27 cellular contexts compared by ENCODE assay signal in the genomic region with DNA sequence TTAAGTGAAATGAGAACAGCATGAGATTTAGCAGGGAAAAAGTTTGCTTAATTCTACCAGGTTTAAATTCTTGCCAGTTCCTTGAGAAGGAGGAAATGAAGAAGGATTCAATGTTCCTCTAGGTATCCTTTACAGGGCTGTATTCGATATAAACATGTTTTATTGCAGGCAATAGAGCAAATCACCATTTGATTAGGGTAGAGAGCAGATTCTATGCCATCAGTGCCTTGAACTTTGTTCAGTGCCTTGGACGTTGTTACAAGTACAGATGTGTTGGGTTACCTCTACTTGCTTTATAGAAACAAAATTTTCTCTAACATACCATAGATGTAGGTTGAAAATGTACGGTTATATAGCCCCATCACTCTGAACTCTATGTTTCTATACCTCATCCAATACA. TPM values are rescaled to one million over a fixed set of nuclear protein-coding genes. Genes with fewer than 3 reads are reported as not detected.
"Had no signal": no experiment of that assay in that cellular context is flagged by ENCODE, and none has a peak within 500 bp of the region (broad histone marks: within the 10 kb centered on the region; RNA-seq: fewer than 3 reads in every experiment).

No MANE protein-coding gene starts in this region.

- H3K4me2 ChIP-seq: SK-N-SH, smooth muscle cell had no signal

- H3K9ac ChIP-seq: SK-N-SH had no signal

- ATAC-seq: activated naive CD4-positive, alpha-beta T cell treated with anti-CD3 and anti-CD28 coated beads, Interleukin-2, amount 50 U/mL, for 72 hours; activated T-helper 17 cell treated with anti-CD3 and anti-CD28 coated beads, Interleukin-2, amount 50 U/mL, for 72 hours; heart right ventricle; left lung; right lobe of liver; stimulated activated memory B cell treated with anti-CD40 and anti-IgM and Interleukin-4, amounts not matched to agents 10 μg/mL and 1 μg/mL and 100 μg/mL, for 72 hours; upper lobe of right lung had no signal

- H3K4me3 Mint-ChIP-seq: activated T-helper 17 cell treated with anti-CD3 and anti-CD28 coated beads, Interleukin-2, amount 50 U/mL, for 72 hours; central memory CD8-positive, alpha-beta T cell; endodermal cell; stimulated activated memory B cell treated with anti-CD40 and anti-IgM and Interleukin-4, amounts not matched to agents 10 μg/mL and 1 μg/mL and 100 μg/mL, for 72 hours had no signal

- H3K4me1 Mint-ChIP-seq: activated T-helper 17 cell treated with anti-CD3 and anti-CD28 coated beads, Interleukin-2, amount 50 U/mL, for 72 hours; central memory CD8-positive, alpha-beta T cell; stimulated activated memory B cell treated with anti-CD40 and anti-IgM and Interleukin-4, amounts not matched to agents 10 μg/mL and 1 μg/mL and 100 μg/mL, for 72 hours had no signal

- H3K36me3 Mint-ChIP-seq: activated naive CD4-positive, alpha-beta T cell treated with anti-CD3 and anti-CD28 coated beads, Interleukin-2, amount 50 U/mL, for 72 hours; stimulated activated memory B cell treated with anti-CD40 and anti-IgM and Interleukin-4, amounts not matched to agents 10 μg/mL and 1 μg/mL and 100 μg/mL, for 72 hours had no signal

- H3K9me3 Mint-ChIP-seq: activated naive CD4-positive, alpha-beta T cell treated with anti-CD3 and anti-CD28 coated beads, Interleukin-2, amount 50 U/mL, for 72 hours; stimulated activated memory B cell treated with anti-CD40 and anti-IgM and Interleukin-4, amounts not matched to agents 10 μg/mL and 1 μg/mL and 100 μg/mL, for 72 hours had no signal

- H3K27ac ChIP-seq: coronary artery, esophagus squamous epithelium, heart right ventricle, left lung, right lobe of liver, stomach, testis, upper lobe of right lung had no signal

- H3K9me3 ChIP-seq: esophagus squamous epithelium, left lung, right lobe of liver, SK-N-SH, stomach, testis, upper lobe of right lung had no signal

- H3K27me3 Mint-ChIP-seq: central memory CD8-positive, alpha-beta T cell; stimulated activated memory B cell treated with anti-CD40 and anti-IgM and Interleukin-4, amounts not matched to agents 10 μg/mL and 1 μg/mL and 100 μg/mL, for 72 hours had no signal

- H3K4me3 ChIP-seq: coronary artery, esophagus squamous epithelium, heart right ventricle, left lung, lung, right lobe of liver, smooth muscle cell, stomach, testis, upper lobe of right lung had no signal

- H3K27ac Mint-ChIP-seq: activated naive CD4-positive, alpha-beta T cell treated with anti-CD3 and anti-CD28 coated beads, Interleukin-2, amount 50 U/mL, for 72 hours; activated T-helper 17 cell treated with anti-CD3 and anti-CD28 coated beads, Interleukin-2, amount 50 U/mL, for 72 hours; endodermal cell; stimulated activated memory B cell treated with anti-CD40 and anti-IgM and Interleukin-4, amounts not matched to agents 10 μg/mL and 1 μg/mL and 100 μg/mL, for 72 hours had no signal

- H3K36me3 ChIP-seq: esophagus squamous epithelium, heart right ventricle, left lung, right lobe of liver, stomach, upper lobe of right lung had no signal

- H3K4me1 ChIP-seq: left lung, right lobe of liver, stomach, testis, upper lobe of right lung had no signal

- H3K27me3 ChIP-seq: heart right ventricle, left lung, right lobe of liver, stomach, testis, upper lobe of right lung had no signal

- DNase-seq: activated CD4-positive, alpha-beta T cell treated with anti-CD3 and anti-CD28 coated beads for 1 hour; activated CD4-positive, alpha-beta T cell treated with anti-CD3 and anti-CD28 coated beads, Interleukin-2, amount 50 U/mL, for 1 hour; activated T-cell treated with anti-CD3 and anti-CD28 coated beads, Interleukin-2, amount 50 U/mL, for 1 hour; endodermal cell; esophagus squamous epithelium; heart right ventricle; kidney; left lung; midbrain; nucleus accumbens; right lobe of liver; SK-N-SH; stimulated activated CD4-positive, alpha-beta T cell treated with anti-CD3 and anti-CD28 coated beads, Interleukin-15, amount 100 ng/mL, for 24 hours; stomach; testis; upper lobe of right lung had no signal

- H3K9me2 ChIP-seq: SK-N-SH had no signal

RNA-seq across cellular contexts. Expression of a gene that starts 18.2 kb away (rescaled TPM):
- total RNA-seq: activated naive CD4-positive, alpha-beta T cell treated with anti-CD3 and anti-CD28 coated beads, Interleukin-2, amount 50 U/mL, for 72 hours; activated T-helper 17 cell treated with anti-CD3 and anti-CD28 coated beads, Interleukin-2, amount 50 U/mL, for 72 hours; astrocyte; endodermal cell; heart right ventricle; myocyte; right lobe of liver; smooth muscle cell; T-helper 2 cell treated with Interferon-gamma antibody and Interleukin-4, amounts not matched to agents 100 ng/mL and 5 ng/mL, for 36 hours; testis; upper lobe of right lung had no signal
- polyA plus RNA-seq: heart right ventricle, neural cell, SK-N-SH, smooth muscle cell had no signal

RNA-seq across cellular contexts. Expression of a gene that starts 48.7 kb away (rescaled TPM):
- total RNA-seq: activated naive CD4-positive, alpha-beta T cell treated with anti-CD3 and anti-CD28 coated beads, Interleukin-2, amount 50 U/mL, for 72 hours; activated T-helper 17 cell treated with anti-CD3 and anti-CD28 coated beads, Interleukin-2, amount 50 U/mL, for 72 hours; astrocyte; endodermal cell; esophagus squamous epithelium; heart right ventricle; kidney; left lung; lung; myocyte; right lobe of liver; smooth muscle cell; stomach; T-helper 2 cell treated with Interferon-gamma antibody and Interleukin-4, amounts not matched to agents 100 ng/mL and 5 ng/mL, for 36 hours; testis; upper lobe of right lung had no signal
- polyA plus RNA-seq: heart right ventricle, lung, neural cell, SK-N-SH, smooth muscle cell, stomach had no signal

RNA-seq across cellular contexts. Expression of a gene that starts 55.3 kb away (rescaled TPM):
- total RNA-seq: activated naive CD4-positive, alpha-beta T cell treated with anti-CD3 and anti-CD28 coated beads, Interleukin-2, amount 50 U/mL, for 72 hours; activated T-helper 17 cell treated with anti-CD3 and anti-CD28 coated beads, Interleukin-2, amount 50 U/mL, for 72 hours; astrocyte; endodermal cell; esophagus squamous epithelium; heart right ventricle; kidney; left lung; lung; myocyte; right lobe of liver; smooth muscle cell; stomach; T-helper 2 cell treated with Interferon-gamma antibody and Interleukin-4, amounts not matched to agents 100 ng/mL and 5 ng/mL, for 36 hours; testis; upper lobe of right lung had no signal
- polyA plus RNA-seq: heart right ventricle, lung, neural cell, SK-N-SH, smooth muscle cell, stomach had no signal
